ENCODE assay signal across 1 cellular context in genomic region chr5:147567917-147568598, GRCh38.
TF ChIP-seq lines count a peak whose summit lies in the region.

No MANE protein-coding gene starts in this region.

TF ChIP-seq in IMR-90, 13 proteins besides CTCF, POLR2A, EP300 and RAD21:
- TF ChIP-seq CHD1 (IDR thresholded peaks at IDR 0.05; ENCODE audit: low read depth, low read length) = no peak
- no peak for TF ChIP-seq RCOR1 (IDR thresholded peaks at IDR 0.05; ENCODE audit: insufficient replicate concordance, low read length)
- no peak for TF ChIP-seq SMC3 (IDR thresholded peaks at IDR 0.05; ENCODE audit: low read depth, low read length)
